In the genomic region with DNA sequence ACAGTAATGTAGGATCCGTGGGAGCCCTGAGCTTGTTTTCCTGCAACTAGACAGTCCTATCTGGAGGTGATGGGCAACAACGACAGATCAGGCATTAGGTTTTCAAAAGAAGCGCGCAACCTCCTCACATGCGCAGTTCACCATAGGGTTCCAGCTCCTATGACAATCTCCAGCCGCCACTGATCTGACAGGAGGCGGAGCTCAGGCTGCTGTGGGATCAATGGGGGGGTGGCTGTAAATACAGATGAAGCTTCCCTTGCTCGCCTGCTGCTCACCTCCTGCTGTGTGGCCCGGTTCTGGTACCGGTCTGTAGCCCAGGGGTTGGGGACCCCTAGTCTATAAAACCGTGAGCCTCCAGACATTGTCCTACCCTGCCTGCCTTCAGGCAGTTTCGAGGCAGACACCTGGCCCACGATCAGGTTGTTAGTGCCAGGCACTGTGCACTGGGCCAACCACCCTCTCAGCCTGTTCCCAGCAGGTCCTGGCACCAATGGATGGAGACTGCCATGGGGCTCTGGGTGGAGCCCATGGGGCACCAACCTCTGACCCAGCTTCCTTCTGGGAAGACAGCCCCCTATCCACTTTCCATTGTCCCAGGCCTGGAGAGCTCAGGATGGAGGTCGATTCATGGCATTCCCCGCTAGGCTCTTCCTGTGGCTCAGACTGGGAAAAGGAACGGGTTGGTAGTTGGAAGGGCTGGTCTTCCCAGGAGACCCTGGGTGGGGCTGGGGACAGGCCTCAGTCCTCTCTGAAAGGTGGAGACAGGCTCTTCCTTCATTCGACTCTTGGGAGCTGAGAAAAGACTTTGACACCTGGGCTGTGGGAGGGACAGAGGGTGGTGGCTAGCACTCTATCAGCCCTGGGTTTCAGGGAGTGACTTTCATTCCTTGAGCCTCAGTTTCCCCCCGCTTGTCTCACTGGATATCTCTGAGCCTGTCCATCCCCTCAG, we compare ENCODE assay signal across 8 cellular contexts. TPM values are rescaled to one million over a fixed set of nuclear protein-coding genes. Genes with fewer than 3 reads are reported as not detected.
DNase-seq lines count a peak whose midpoint lies in the region; ATAC-seq and TF ChIP-seq lines count a peak whose summit lies in the region.

No MANE protein-coding gene starts in this region.

- H3K36me3 Mint-ChIP-seq in CD8-positive, alpha-beta T cell, result peaks cover 33% of the 10 kb centered on the region
- peaks cover 3% of the 10 kb centered on the region for H3K36me3 Mint-ChIP-seq in activated naive CD8-positive, alpha-beta T cell treated with anti-CD3 and anti-CD28 coated beads, Interleukin-2, amount 10 ng/mL, durations not matched to agents 7 days and 5 days

- peak overlapping the region; percentile 84 for H3K4me3 Mint-ChIP-seq in CD8-positive, alpha-beta T cell
- peak overlapping the region; percentile 22 for H3K4me3 Mint-ChIP-seq in activated naive CD8-positive, alpha-beta T cell treated with anti-CD3 and anti-CD28 coated beads, Interleukin-2, amount 10 ng/mL, durations not matched to agents 7 days and 5 days

- CTCF ChIA-PET in CD8-positive, alpha-beta T cell (lab: Charles Lee), result interaction anchor here (1.1 kb wide), 1 partner anchor 118 kb away, joined by 3 read pairs; the partner anchor contains the start of gene PKN3

- intact Hi-C loops in CD8-positive, alpha-beta T cell (cut with DNase I, micrococcal nuclease), result loop anchor here in 1 of 2 experiments (2.0 to 10.0 kb wide), 5 partner anchors 62 to 363 kb away; partner anchors contain the start of genes KYAT1, LRRC8A, ODF2 and SET

- H3K9me3 ChIP-seq in CD8-positive, alpha-beta T cell (ENCODE audit: low read length), result no peaks in the 10 kb centered on the region
- H3K9me3 ChIP-seq in thoracic aorta, result no peaks in the 10 kb centered on the region

- no peak for DNase-seq in CD8-positive, alpha-beta T cell
- DNase-seq in NCI-H128 (lab: John Stamatoyannopoulos, UW; ENCODE audit: unreplicated experiment), result peak; percentile 18
- DNase-seq in activated naive CD8-positive, alpha-beta T cell treated with anti-CD3 and anti-CD28 coated beads, Interleukin-2, amount 10 ng/mL, durations not matched to agents 7 days and 5 days, result no peak
- peak; percentile 63 for DNase-seq in islet precursor cell
- DNase-seq in thoracic aorta (ENCODE audit: low spot score), result no peak
- DNase-seq in GM19238 (ENCODE audit: insufficient read length, low spot score), result no peak
- DNase-seq in NCI-H774 (lab: John Stamatoyannopoulos, UW), result no peak

- no peaks in the 10 kb centered on the region for H3K27me3 ChIP-seq in CD8-positive, alpha-beta T cell (ENCODE audit: insufficient read depth, low read length)
- no peaks in the 10 kb centered on the region for H3K27me3 ChIP-seq in thoracic aorta (replicated peaks; ENCODE audit: insufficient read depth)

- peak overlapping the region; percentile 52 for H3K27ac Mint-ChIP-seq in CD8-positive, alpha-beta T cell
- no peak overlapping the region for H3K27ac Mint-ChIP-seq in activated naive CD8-positive, alpha-beta T cell treated with anti-CD3 and anti-CD28 coated beads, Interleukin-2, amount 10 ng/mL, durations not matched to agents 7 days and 5 days

- no peak for TF ChIP-seq CTCF in CD8-positive, alpha-beta T cell (IDR thresholded peaks at IDR 0.05)
- TF ChIP-seq CTCF in thoracic aorta (IDR thresholded peaks at IDR 0.05), result no peak

- H3K4me1 ChIP-seq in CD8-positive, alpha-beta T cell (ENCODE audit: insufficient read depth, low read length), result peaks cover 12% of the 10 kb centered on the region
- peaks cover 8 to 12% of the 10 kb centered on the region in 2 donors for H3K4me1 ChIP-seq in thoracic aorta (ENCODE audit: control insufficient read depth in 1 of 2, low read depth in 2 of 2)

- H3K27ac ChIP-seq in CD8-positive, alpha-beta T cell (ENCODE audit: low read depth, low read length), result no peak overlapping the region
- no peak overlapping the region for H3K27ac ChIP-seq in thoracic aorta

- no peak overlapping the region for H3K4me3 ChIP-seq in CD8-positive, alpha-beta T cell (ENCODE audit: low read depth, low read length)
- peak overlapping the region; percentile 75 for H3K4me3 ChIP-seq in thoracic aorta

- no peaks in the 10 kb centered on the region for H3K27me3 Mint-ChIP-seq in CD8-positive, alpha-beta T cell (ENCODE audit: low read depth)
- H3K27me3 Mint-ChIP-seq in activated naive CD8-positive, alpha-beta T cell treated with anti-CD3 and anti-CD28 coated beads, Interleukin-2, amount 10 ng/mL, durations not matched to agents 7 days and 5 days, result no peaks in the 10 kb centered on the region

- POLR2A ChIA-PET in CD8-positive, alpha-beta T cell (lab: Charles Lee), result interaction anchor here (0.8 to 3.8 kb wide), 4 partner anchors 9 to 58 kb away, joined by 3 to 61 read pairs (median 10); partner anchors contain the start of gene SPOUT1
- POLR2A ChIA-PET in activated naive CD8-positive, alpha-beta T cell treated with anti-CD3 and anti-CD28 coated beads, Interleukin-2, amount 10 ng/mL, durations not matched to agents 7 days and 5 days (lab: Charles Lee), result interaction anchor here (0.6 to 3.7 kb wide), 6 partner anchors 10 to 315 kb away, joined by 3 to 32 read pairs (median 5); partner anchors contain the start of genes SPOUT1 and SPTAN1

- no peak for ATAC-seq in CD8-positive, alpha-beta T cell
- ATAC-seq in activated naive CD8-positive, alpha-beta T cell treated with anti-CD3 and anti-CD28 coated beads, Interleukin-2, amount 10 ng/mL, durations not matched to agents 7 days and 5 days (ENCODE audit: low read depth), result no peak
- no peak for ATAC-seq in thoracic aorta (ENCODE audit: insufficient number of reproducible peaks, low FRiP score, low read depth)
- ATAC-seq in HG02973 (IDR thresholded peaks at IDR 0.05; ENCODE audit: unreplicated experiment), result no peak

- peaks cover 5% of the 10 kb centered on the region for H3K36me3 ChIP-seq in CD8-positive, alpha-beta T cell (ENCODE audit: insufficient read depth, low read length)
- peaks cover 23% of the 10 kb centered on the region for H3K36me3 ChIP-seq in thoracic aorta

- no peaks in the 10 kb centered on the region for H3K9me3 Mint-ChIP-seq in CD8-positive, alpha-beta T cell
- no peaks in the 10 kb centered on the region for H3K9me3 Mint-ChIP-seq in activated naive CD8-positive, alpha-beta T cell treated with anti-CD3 and anti-CD28 coated beads, Interleukin-2, amount 10 ng/mL, durations not matched to agents 7 days and 5 days

- peaks cover 21% of the 10 kb centered on the region for H3K4me1 Mint-ChIP-seq in CD8-positive, alpha-beta T cell (ENCODE audit: low read depth)
- peaks cover 9% of the 10 kb centered on the region for H3K4me1 Mint-ChIP-seq in activated naive CD8-positive, alpha-beta T cell treated with anti-CD3 and anti-CD28 coated beads, Interleukin-2, amount 10 ng/mL, durations not matched to agents 7 days and 5 days

RNA-seq across cellular contexts. Expression of gene ENDOG, which starts 1.7 kb away (rescaled TPM):
- 1 to 10 TPM; 6.2 to 6.4 TPM for total RNA-seq in CD8-positive, alpha-beta T cell
- 10 to 100 TPM; 16.2 to 19.5 TPM for total RNA-seq in activated naive CD8-positive, alpha-beta T cell treated with anti-CD3 and anti-CD28 coated beads, Interleukin-2, amount 10 ng/mL, durations not matched to agents 7 days and 5 days
- total RNA-seq in thoracic aorta, result 10 to 100 TPM; 21.2 to 26.4 TPM

RNA-seq across cellular contexts. Expression of gene SPOUT1, which starts 9.6 kb away (rescaled TPM):
- 10 to 100 TPM; 25.0 to 25.2 TPM for total RNA-seq in CD8-positive, alpha-beta T cell
- 10 to 100 TPM; 71.4 to 75.4 TPM for total RNA-seq in activated naive CD8-positive, alpha-beta T cell treated with anti-CD3 and anti-CD28 coated beads, Interleukin-2, amount 10 ng/mL, durations not matched to agents 7 days and 5 days
- total RNA-seq in thoracic aorta, result 10 to 100 TPM; 18.2 to 38.6 TPM

RNA-seq across cellular contexts. Expression of gene TBC1D13, which starts 32.9 kb away (rescaled TPM):
- 10 to 100 TPM; 30.7 to 35.0 TPM for total RNA-seq in CD8-positive, alpha-beta T cell
- total RNA-seq in activated naive CD8-positive, alpha-beta T cell treated with anti-CD3 and anti-CD28 coated beads, Interleukin-2, amount 10 ng/mL, durations not matched to agents 7 days and 5 days, result 10 to 100 TPM; 26.1 to 29.2 TPM
- 10 to 100 TPM; 15.6 to 25.7 TPM for total RNA-seq in thoracic aorta

RNA-seq across cellular contexts. Expression of gene ZER1, which starts 48.3 kb away (rescaled TPM):
- total RNA-seq in CD8-positive, alpha-beta T cell, result 10 to 100 TPM; 35.9 to 45.2 TPM
- 10 to 100 TPM; 27.1 to 29.2 TPM for total RNA-seq in activated naive CD8-positive, alpha-beta T cell treated with anti-CD3 and anti-CD28 coated beads, Interleukin-2, amount 10 ng/mL, durations not matched to agents 7 days and 5 days
- total RNA-seq in thoracic aorta, result 10 to 100 TPM; 42.5 to 65.4 TPM

Comparison
In these comparisons a context has a peak if more than half of its experiments do, and no peak if none do; other contexts are left out.
1. DNase-seq: peak in NCI-H128 (single experiment) and islet precursor cell (single experiment); none in CD8-positive, alpha-beta T cell (0 of 7), activated naive CD8-positive, alpha-beta T cell treated with anti-CD3 and anti-CD28 coated beads, Interleukin-2, amount 10 ng/mL, durations not matched to agents 7 days and 5 days (single experiment), thoracic aorta (single experiment), GM19238 (single experiment) and NCI-H774 (single experiment).